33 cellular contexts compared by ENCODE assay signal in the genomic region with DNA sequence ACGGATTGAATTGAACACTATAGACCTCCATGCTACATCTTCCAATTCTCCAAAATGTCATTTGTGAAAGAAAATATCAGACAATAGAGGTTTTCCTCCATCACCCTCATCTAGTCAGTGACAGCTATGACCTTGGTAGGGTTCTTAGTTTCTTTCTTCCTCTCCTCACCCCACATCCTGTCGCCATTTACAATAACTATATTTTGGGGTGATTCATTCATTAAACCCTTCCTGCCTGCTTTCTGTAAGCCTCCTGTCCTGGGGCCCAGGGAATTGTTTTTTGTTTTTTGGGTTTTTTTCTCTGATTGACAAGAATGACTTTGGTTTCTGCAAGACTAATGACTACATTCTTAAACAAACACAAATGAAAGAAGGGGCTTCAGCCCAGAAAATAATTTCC.
DNase-seq lines count a peak whose midpoint lies in the region; FAIRE-seq and TF ChIP-seq lines count a peak whose summit lies in the region.
"Had no signal": no experiment of that assay in that cellular context is flagged by ENCODE, and none has a peak within 500 bp of the region (broad histone marks: within the 10 kb centered on the region; RNA-seq: fewer than 3 reads in every experiment).

No MANE protein-coding gene starts in this region.

- H3K36me3 Mint-ChIP-seq in neural progenitor cell: peaks cover 1% of the 10 kb centered on the region
- H3K36me3 Mint-ChIP-seq: CD8-positive, alpha-beta T cell had no signal

- no peaks in the 10 kb centered on the region for H3K27me3 ChIP-seq in SK-N-SH (ENCODE audit: insufficient read depth)
- H3K27me3 ChIP-seq in endothelial cell of umbilical vein (ENCODE audit: control insufficient read depth in 2 of 2, insufficient read depth in 2 of 2, low read length in 2 of 2): no peaks in the 10 kb centered on the region
- no peaks in the 10 kb centered on the region for H3K27me3 ChIP-seq in neural progenitor cell
- H3K27me3 ChIP-seq in SJCRH30: no peaks in the 10 kb centered on the region; the same call in 1 of the 2 replicates
- H3K27me3 ChIP-seq: BE2C, breast epithelium, tibial artery, vagina had no signal

- WGBS in SK-N-SH (ENCODE audit: low lambda C conversion rate): 67% methylated on average over 2 of the region's 2 CpGs

- H4K20me1 ChIP-seq in SK-N-SH (ENCODE audit: insufficient read depth) (no peaks in the 10 kb centered on the region), endothelial cell of umbilical vein (replicated peaks; ENCODE audit: control insufficient read depth, extremely low read depth, insufficient read depth, low read length) (no peaks in the 10 kb centered on the region), neural progenitor cell (ENCODE audit: low read depth) (no peaks in the 10 kb centered on the region)

- no peak overlapping the region for H3K4me3 ChIP-seq in SK-N-SH (ENCODE audit: low read depth in 2 of 2, low read length in 1 of 2)
- H3K4me3 ChIP-seq in endothelial cell of umbilical vein (replicated peaks in 1 of 3; ENCODE audit: insufficient read depth in 1 of 3, low read depth in 1 of 3, low read length in 3 of 3): peak overlapping the region in 1 of 3 experiments; percentile 27
- H3K4me3 ChIP-seq in neural progenitor cell: no peak overlapping the region
- H3K4me3 ChIP-seq in SJCRH30: no peak overlapping the region
- H3K4me3 ChIP-seq: breast epithelium, left ventricle myocardium inferior, PC-9, tibial artery, vagina had no signal

- no peak for TF ChIP-seq EP300 in SK-N-SH (IDR thresholded peaks at IDR 0.05; ENCODE audit: borderline replicate concordance in 1 of 2, low read depth in 1 of 2, low read length in 1 of 2)

- DNase-seq in EH (ENCODE audit: low read depth) (peak; percentile 56), SK-N-SH (no peak), endothelial cell of umbilical vein (ENCODE audit: low read depth, low spot score) (no peak), neural progenitor cell (ENCODE audit: low spot score) (no peak), SJCRH30 (no peak), KBM-7 (no peak), D721Med (ENCODE audit: insufficient read length, low spot score) (no peak)
- DNase-seq in central memory CD4-positive, alpha-beta T cell: no peak
- DNase-seq: ACHN; activated CD4-positive, alpha-beta T cell treated with anti-CD3 and anti-CD28 coated beads, Interleukin-2, amount 50 U/mL, for 48 hours; activated CD4-positive, CD25-positive, alpha-beta regulatory T cell treated with anti-CD3 and anti-CD28 coated beads, Interleukin-2, amount 50 U/mL, for 72 hours; activated naive CD4-positive, alpha-beta T cell treated with Interleukin-2 at 50 U/mL for 16 hours; activated T-cell treated with anti-CD3 and anti-CD28 coated beads, Interleukin-2, amount 50 U/mL, for 72 hours; BE2C; CD8-positive, alpha-beta T cell; effector memory CD4-positive, alpha-beta T cell; head of caudate nucleus; KG1; left ventricle myocardium inferior; mesendoderm; NCI-H1417 treated with DMSO at 0.1 percent for 48 hours; NCI-H2081; NCI-H226; PC-9; right cardiac atrium; stimulated activated CD4-positive, alpha-beta T cell treated with anti-CD3 and anti-CD28 coated beads, Interleukin-12 subunit alpha, Interleukin-12 subunit beta, amount 100 ng/mL, for 4 hours; stimulated activated CD4-positive, alpha-beta T cell treated with anti-CD3 and anti-CD28 coated beads, Interleukin-4, amount 100 ng/mL, for 1 hour; T-helper 17 cell; tibial artery had no signal

- H3K79me2 ChIP-seq in SK-N-SH (ENCODE audit: insufficient read depth) (no peaks in the 10 kb centered on the region), endothelial cell of umbilical vein (ENCODE audit: control insufficient read depth, insufficient read depth, low read length) (no peaks in the 10 kb centered on the region), neural progenitor cell (ENCODE audit: low read depth) (no peaks in the 10 kb centered on the region)

- peaks cover 5% of the 10 kb centered on the region; the same call in 1 of the 2 replicates for H3K9me3 ChIP-seq in SK-N-SH
- no peaks in the 10 kb centered on the region for H3K9me3 ChIP-seq in endothelial cell of umbilical vein (replicated peaks; ENCODE audit: control insufficient read depth, insufficient read depth, low read length)
- no peaks in the 10 kb centered on the region for H3K9me3 ChIP-seq in neural progenitor cell (ENCODE audit: low read depth)
- H3K9me3 ChIP-seq in SJCRH30 (replicated peaks): no peaks in the 10 kb centered on the region
- H3K9me3 ChIP-seq: BE2C, vagina had no signal

- H3K9me1 ChIP-seq in endothelial cell of umbilical vein (replicated peaks; ENCODE audit: control insufficient read depth, extremely low read depth, insufficient read depth, low read length): no peaks in the 10 kb centered on the region

- no peak for TF ChIP-seq CTCF in SK-N-SH (IDR thresholded peaks at IDR 0.05)
- no peak for TF ChIP-seq CTCF in endothelial cell of umbilical vein (IDR thresholded peaks at IDR 0.05; ENCODE audit: extremely low read depth in 1 of 2, insufficient read depth in 1 of 2, low read depth in 1 of 2, low read length in 2 of 2)
- no peak for TF ChIP-seq CTCF in neural progenitor cell (IDR thresholded peaks at IDR 0.05)
- TF ChIP-seq CTCF in D721Med (IDR thresholded peaks at IDR 0.05; ENCODE audit: insufficient read depth, missing control alignments): no peak

- peaks cover 3% of the 10 kb centered on the region for H3F3A ChIP-seq in SK-N-SH (replicated peaks; ENCODE audit: insufficient read depth)
- no peaks in the 10 kb centered on the region for H3F3A ChIP-seq in neural progenitor cell (ENCODE audit: low read depth)

- no peak overlapping the region for H3K27ac Mint-ChIP-seq in neural progenitor cell
- H3K27ac Mint-ChIP-seq: activated T-cell treated with anti-CD3 and anti-CD28 coated beads, Interleukin-2, amount 50 U/mL, for 72 hours; CD8-positive, alpha-beta T cell; T-helper 17 cell had no signal

- peak overlapping the region; percentile 22 to 63; a peak in 2 of 4 replicates for H3K27ac ChIP-seq in SK-N-SH (ENCODE audit: low read depth in 2 of 2, low read length in 1 of 2)
- peak overlapping the region; percentile 51 for H3K27ac ChIP-seq in endothelial cell of umbilical vein (ENCODE audit: insufficient read depth, low read depth, low read length)
- no peak overlapping the region for H3K27ac ChIP-seq in neural progenitor cell
- H3K27ac ChIP-seq in SJCRH30: no peak overlapping the region
- H3K27ac ChIP-seq: breast epithelium, left ventricle myocardium inferior, PC-9, tibial artery, vagina had no signal

- in situ Hi-C loops in KBM-7 (cut with MboI; ENCODE audit: low pct_unique_long_range_greater_than_20kb, low sequenced_read_pairs): no loop called here

- CTCF ChIA-PET in SK-N-SH (lab: Yijun Ruan, JAX) (interaction anchor here (0.6 to 1.1 kb wide), 2 partner anchors 42 to 72 kb away, joined by 3 read pairs; no protein-coding TSS in a partner anchor), endothelial cell of umbilical vein (lab: Charles Lee) (interaction anchor here (0.9 to 1.5 kb wide), 5 partner anchors 7 to 73 kb away, joined by 3 to 4 read pairs (median 3); no protein-coding TSS in a partner anchor)

- H3K4me2 ChIP-seq in SK-N-SH (peak overlapping the region; percentile 42; the same call in 1 of the 2 replicates), endothelial cell of umbilical vein (ENCODE audit: insufficient read depth, low read length) (peak overlapping the region; percentile 61), neural progenitor cell (peak overlapping the region; percentile 37)
- H3K4me2 ChIP-seq: PC-9 had no signal

- POLR2A ChIA-PET in SK-N-SH (lab: Yijun Ruan, JAX): no interaction called here
- POLR2A ChIA-PET in endothelial cell of umbilical vein (lab: Charles Lee): no interaction called here

- TF ChIP-seq POLR2A in endothelial cell of umbilical vein (IDR thresholded peaks at IDR 0.05; ENCODE audit: low read depth, low read length): no peak

- H3K27me3 Mint-ChIP-seq in neural progenitor cell (ENCODE audit: insufficient read depth, low read depth): peaks cover 2% of the 10 kb centered on the region
- H3K27me3 Mint-ChIP-seq: T-helper 17 cell had no signal

- H3K4me3 Mint-ChIP-seq in neural progenitor cell: no peak overlapping the region
- H3K4me3 Mint-ChIP-seq: activated T-cell treated with anti-CD3 and anti-CD28 coated beads, Interleukin-2, amount 50 U/mL, for 72 hours; CD8-positive, alpha-beta T cell; T-helper 17 cell had no signal

- dilution Hi-C loops in endothelial cell of umbilical vein (cut with MboI; ENCODE audit: extremely low pct_ligation_motif_present, low sequenced_read_pairs): no loop called here

- H2AFZ ChIP-seq in SK-N-SH (ENCODE audit: low read depth): no peak overlapping the region
- peak overlapping the region; percentile 7 for H2AFZ ChIP-seq in endothelial cell of umbilical vein (ENCODE audit: low read depth, low read length)
- no peak overlapping the region for H2AFZ ChIP-seq in neural progenitor cell (replicated peaks)
- H2AFZ ChIP-seq: PC-9 had no signal

- intact Hi-C loops in endothelial cell of umbilical vein (cut with micrococcal nuclease): loop anchor here (2.0 kb wide), 2 partner anchors 44 to 72 kb away; no protein-coding TSS in a partner anchor

- H3K4me1 ChIP-seq in SK-N-SH (ENCODE audit: control insufficient read depth in 1 of 2, insufficient read depth in 2 of 2, low read depth in 1 of 2, low read length in 1 of 2) (peaks cover 0 to 22% of the 10 kb centered on the region in 2 experiments; a peak in 3 of 4 replicates), endothelial cell of umbilical vein (ENCODE audit: control insufficient read depth, extremely low read depth, insufficient read depth, low read length) (peaks cover 27% of the 10 kb centered on the region), neural progenitor cell (peaks cover 15% of the 10 kb centered on the region), SJCRH30 (no peaks in the 10 kb centered on the region)
- H3K4me1 ChIP-seq: BE2C, breast epithelium, left ventricle myocardium inferior, vagina had no signal

- H3K9ac ChIP-seq in SK-N-SH (no peak overlapping the region), endothelial cell of umbilical vein (replicated peaks; ENCODE audit: extremely low read depth, insufficient read depth, low read length) (no peak overlapping the region), neural progenitor cell (no peak overlapping the region)

- peaks cover 3% of the 10 kb centered on the region for H3K4me1 Mint-ChIP-seq in neural progenitor cell
- H3K4me1 Mint-ChIP-seq: T-helper 17 cell had no signal

- FAIRE-seq in endothelial cell of umbilical vein (lab: Jason Lieb, UNC) (peak; percentile 81), D721Med (lab: Jason Lieb, UNC) (no peak)
- FAIRE-seq: colon, keratinocyte had no signal

- no peaks in the 10 kb centered on the region for H3K36me3 ChIP-seq in SK-N-SH (replicated peaks in 1 of 2; ENCODE audit: control insufficient read depth in 1 of 2, insufficient read depth in 2 of 2, low read length in 1 of 2)
- H3K36me3 ChIP-seq in endothelial cell of umbilical vein (ENCODE audit: control insufficient read depth in 2 of 2, extremely low read depth in 1 of 2, insufficient read depth in 2 of 2, low read length in 2 of 2): no peaks in the 10 kb centered on the region
- H3K36me3 ChIP-seq in neural progenitor cell: no peaks in the 10 kb centered on the region
- no peaks in the 10 kb centered on the region for H3K36me3 ChIP-seq in SJCRH30
- H3K36me3 ChIP-seq: BE2C, breast epithelium, left ventricle myocardium inferior, vagina had no signal

- H3K9me3 Mint-ChIP-seq in neural progenitor cell: peaks cover 15% of the 10 kb centered on the region

- no TSS peak for BruUV-seq in endothelial cell of umbilical vein (replicated peaks; lab: Mats Ljungman, UMichigan)

- no peaks in the 10 kb centered on the region for H3K9me2 ChIP-seq in SK-N-SH

- TF ChIP-seq RAD21 in SK-N-SH (IDR thresholded peaks at IDR 0.05; ENCODE audit: low read length): no peak

Comparison
In these comparisons a context has a peak if more than half of its experiments do, and no peak if none do; other contexts are left out.
1. H3K27ac ChIP-seq: peak in SK-N-SH (2 of 2) and endothelial cell of umbilical vein (single experiment); none in neural progenitor cell (single experiment) and SJCRH30 (single experiment).
2. Peak in every context shown above with its lines, with median percentiles within 50 percentile points of each other: H3K4me2 ChIP-seq.